In the genomic region with DNA sequence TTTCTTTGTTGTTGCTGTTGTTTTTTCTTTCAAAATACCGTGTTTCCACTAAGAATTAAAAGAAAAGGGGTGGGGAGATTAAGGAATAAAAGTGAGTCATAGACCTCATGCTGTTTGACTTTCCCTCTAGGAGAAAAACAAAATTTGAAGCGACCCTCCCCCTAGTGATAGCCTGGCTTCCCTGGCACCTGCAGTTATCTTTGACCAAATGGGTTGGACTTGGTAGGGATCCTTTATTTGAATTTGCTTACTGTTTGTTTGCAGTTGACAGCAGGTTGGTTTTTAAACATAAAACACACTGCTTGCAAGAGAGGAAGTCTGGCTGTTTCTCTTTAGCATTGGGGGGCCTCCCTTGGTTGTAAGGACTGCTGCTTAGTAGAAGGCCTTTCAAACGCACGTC, we compare ENCODE assay signal across 27 cellular contexts. TPM values are rescaled to one million over a fixed set of nuclear protein-coding genes. Genes with fewer than 3 reads are reported as not detected.
"Had no signal": no experiment of that assay in that cellular context is flagged by ENCODE, and none has a peak within 500 bp of the region (broad histone marks: within the 10 kb centered on the region; RNA-seq: fewer than 3 reads in every experiment).

No MANE protein-coding gene starts in this region.

- H3K4me3 Mint-ChIP-seq: activated CD4-positive, alpha-beta T cell treated with anti-CD3 and anti-CD28 coated beads, Interleukin-2, amount 10 ng/mL, durations not matched to agents 24 days and 14 days; central memory CD8-positive, alpha-beta T cell; stimulated activated memory B cell treated with anti-CD40 and anti-IgM and Interleukin-4, amounts not matched to agents 10 μg/mL and 1 μg/mL and 100 μg/mL, for 72 hours had no signal

- H3K36me3 Mint-ChIP-seq: activated naive CD8-positive, alpha-beta T cell treated with anti-CD3 and anti-CD28 coated beads for 36 hours; naive B cell; stimulated activated memory B cell treated with anti-CD40 and anti-IgM and Interleukin-4, amounts not matched to agents 10 μg/mL and 1 μg/mL and 100 μg/mL, for 72 hours had no signal

- H3K36me3 ChIP-seq: brain microvascular endothelial cell, neutrophil, thyroid gland had no signal

- ATAC-seq: activated T-cell treated with anti-CD3 and anti-CD28 coated beads, Interleukin-2, amount 50 U/mL, for 72 hours; stimulated activated memory B cell treated with anti-CD40 and anti-IgM and Interleukin-4, amounts not matched to agents 10 μg/mL and 1 μg/mL and 100 μg/mL, for 72 hours had no signal

- H3K4me3 ChIP-seq: lung, thyroid gland had no signal

- H3K27ac Mint-ChIP-seq: activated CD4-positive, alpha-beta T cell treated with anti-CD3 and anti-CD28 coated beads, Interleukin-2, amount 10 ng/mL, durations not matched to agents 24 days and 14 days; activated naive CD8-positive, alpha-beta T cell treated with anti-CD3 and anti-CD28 coated beads for 36 hours; activated T-cell treated with anti-CD3 and anti-CD28 coated beads, Interleukin-2, amount 50 U/mL, for 72 hours; naive B cell; stimulated activated memory B cell treated with anti-CD40 and anti-IgM and Interleukin-4, amounts not matched to agents 10 μg/mL and 1 μg/mL and 100 μg/mL, for 72 hours had no signal

- H3K9me3 ChIP-seq: neutrophil, thyroid gland had no signal

- FAIRE-seq: frontal cortex, TTC549, urothelium cell line had no signal

- H3K4me1 Mint-ChIP-seq: central memory CD8-positive, alpha-beta T cell had no signal

- H3K9me3 Mint-ChIP-seq: activated naive CD8-positive, alpha-beta T cell treated with anti-CD3 and anti-CD28 coated beads for 36 hours; central memory CD8-positive, alpha-beta T cell had no signal

- DNase-seq: activated CD4-positive, alpha-beta T cell treated with anti-CD3 and anti-CD28 coated beads, Interleukin-2, amount 10 ng/mL, durations not matched to agents 24 days and 14 days; activated CD4-positive, CD25-positive, alpha-beta regulatory T cell; activated CD8-positive, alpha-beta memory T cell treated with anti-CD3 and anti-CD28 coated beads, Interleukin-2, amount 50 U/mL, for 48 hours; activated gamma-delta T cell treated with Interleukin-2 at 50 U/mL for 16 hours; activated naive CD8-positive, alpha-beta T cell treated with anti-CD3 and anti-CD28 coated beads for 36 hours; activated T-cell treated with anti-CD3 and anti-CD28 coated beads, Interleukin-2, amount 50 U/mL, for 72 hours; amygdala; brain microvascular endothelial cell; effector memory CD4-positive, alpha-beta T cell; head of caudate nucleus; islet precursor cell; naive B cell; stimulated activated CD4-positive, alpha-beta T cell treated with anti-CD3 and anti-CD28 coated beads, Interleukin-2, amount 100 ng/mL, for 48 hours; thyroid gland had no signal

- H3K27ac ChIP-seq: brain microvascular endothelial cell, epithelial cell of prostate, neutrophil, thyroid gland had no signal

RNA-seq across cellular contexts. Expression of gene OTX2, which starts 14.0 kb away (rescaled TPM):
- total RNA-seq: activated CD4-positive, alpha-beta T cell treated with anti-CD3 and anti-CD28 coated beads, Interleukin-2, amount 10 ng/mL, durations not matched to agents 24 days and 14 days; activated naive CD8-positive, alpha-beta T cell treated with anti-CD3 and anti-CD28 coated beads for 36 hours; activated T-cell treated with anti-CD3 and anti-CD28 coated beads, Interleukin-2, amount 50 U/mL, for 72 hours; fibroblast of lung; lung; mononuclear cell; renal cortical epithelial cell; skeletal muscle tissue; T-helper 2 cell treated with Interferon-gamma antibody and Interleukin-4, amounts not matched to agents 100 ng/mL and 5 ng/mL, for 36 hours; thyroid gland had no signal
- polyA plus RNA-seq: fibroblast of lung, lung had no signal
